ENCODE assay signal across 19 cellular contexts in genomic region chr16:30470632-30471007, GRCh38. TPM values are rescaled to one million over a fixed set of nuclear protein-coding genes. Genes with fewer than 3 reads are reported as not detected.
A peak's percentile ranks its signal among the peaks of the same experiment; 100 is the strongest.
DNase-seq lines count a peak whose midpoint lies in the region; ATAC-seq and TF ChIP-seq lines count a peak whose summit lies in the region.
"Had no signal": no experiment of that assay in that cellular context is flagged by ENCODE, and none has a peak within 500 bp of the region (broad histone marks: within the 10 kb centered on the region; RNA-seq: fewer than 3 reads in every experiment).

No MANE protein-coding gene starts in this region.

- DNase-seq in CD8-positive, alpha-beta memory T cell: no peak
- DNase-seq in Peyer's patch: no peak
- DNase-seq in effector memory CD4-positive, alpha-beta T cell: no peak
- no peak for DNase-seq in aorta
- no peak for DNase-seq in mucosa of gallbladder (ENCODE audit: low spot score)
- no peak for DNase-seq in NCI-H2029 (lab: John Stamatoyannopoulos, UW)
- DNase-seq: cortex of kidney, DMS79 treated with DMSO at 0.1 percent for 48 hours, MG63, NCI-H187 treated with DMSO at 0.1 percent for 48 hours, NCI-H510A, nephron progenitor cell had no signal

- H3K9me3 Mint-ChIP-seq in CD8-positive, alpha-beta memory T cell: peaks cover 0 to 3% (median 0%) of the 10 kb centered on the region in 5 donors

- peaks cover 45 to 86% (median 65%) of the 10 kb centered on the region in 10 experiments for H3K4me1 ChIP-seq in BLaER1 treated with 17β-estradiol and CSF1 and Interleukin-3, amounts not matched to agents 10 nM and 100 nM
- peaks cover 57% of the 10 kb centered on the region for H3K4me1 ChIP-seq in CD8-positive, alpha-beta memory T cell (ENCODE audit: insufficient read depth, low read length)
- H3K4me1 ChIP-seq in Peyer's patch (peaks cover 0 to 11% (median 3%) of the 10 kb centered on the region in 4 donors), aorta (ENCODE audit: control insufficient read depth in 1 of 2, insufficient read depth in 2 of 2, low read length in 2 of 2) (no peaks in the 10 kb centered on the region)
- peaks cover 39% of the 10 kb centered on the region for H3K4me1 ChIP-seq in effector memory CD4-positive, alpha-beta T cell (ENCODE audit: control insufficient read depth, insufficient read depth, low read length, poor library complexity, severe bottlenecking)

- CTCF ChIA-PET in CD8-positive, alpha-beta memory T cell (lab: Charles Lee): interaction anchor here (0.9 to 3.2 kb wide), 4 partner anchors 12 to 37 kb away, joined by 3 to 15 read pairs (median 3); no protein-coding TSS in a partner anchor

- ATAC-seq in aorta (ENCODE audit: low FRiP score) (no peak), GM19467 (IDR thresholded peaks at IDR 0.05; ENCODE audit: unreplicated experiment) (no peak)
- ATAC-seq: esophagus mucosa, Panc1, WTC11 had no signal

- no peak overlapping the region for H3K4me3 ChIP-seq in BLaER1 treated with 17β-estradiol and CSF1 and Interleukin-3, amounts not matched to agents 10 nM and 100 nM
- H3K4me3 ChIP-seq in CD8-positive, alpha-beta memory T cell (ENCODE audit: low read length): no peak overlapping the region
- H3K4me3 ChIP-seq in Peyer's patch (no peak overlapping the region), aorta (ENCODE audit: low read length in 2 of 2) (no peak overlapping the region)
- H3K4me3 ChIP-seq in effector memory CD4-positive, alpha-beta T cell (ENCODE audit: insufficient read depth, low read depth, low read length, poor library complexity, severe bottlenecking): no peak overlapping the region
- H3K4me3 ChIP-seq: MG63 had no signal

- no peaks in the 10 kb centered on the region for H3K27me3 Mint-ChIP-seq in CD8-positive, alpha-beta memory T cell

- no peak overlapping the region for H3K9ac ChIP-seq in BLaER1 treated with 17β-estradiol and CSF1 and Interleukin-3, amounts not matched to agents 10 nM and 100 nM

- H3K27me3 ChIP-seq in BLaER1 treated with 17β-estradiol and CSF1 and Interleukin-3, amounts not matched to agents 10 nM and 100 nM: peaks cover 0 to 64% (median 41%) of the 10 kb centered on the region in 11 experiments; a peak in 18 of 22 replicates
- no peaks in the 10 kb centered on the region for H3K27me3 ChIP-seq in CD8-positive, alpha-beta memory T cell (ENCODE audit: insufficient read depth, low read length, poor library complexity, severe bottlenecking)
- no peaks in the 10 kb centered on the region for H3K27me3 ChIP-seq in Peyer's patch
- H3K27me3 ChIP-seq in effector memory CD4-positive, alpha-beta T cell (replicated peaks; ENCODE audit: control insufficient read depth, insufficient read depth, low read length, poor library complexity, severe bottlenecking): no peaks in the 10 kb centered on the region
- H3K27me3 ChIP-seq in aorta (ENCODE audit: control insufficient read depth in 1 of 2, insufficient read depth in 2 of 2, low read length in 1 of 2): no peaks in the 10 kb centered on the region
- H3K27me3 ChIP-seq: MG63 had no signal

- POLR2A ChIA-PET in CD8-positive, alpha-beta memory T cell (lab: Charles Lee): interaction anchor here (1.0 to 4.9 kb wide), 3 partner anchors 12 to 101 kb away, joined by 7 to 102 read pairs (median 29); partner anchors contain the start of gene ZNF688

- H3K4me3 Mint-ChIP-seq in CD8-positive, alpha-beta memory T cell: peak overlapping the region in 5 of 7 donors; percentile 19 to 84 (median 63)
- H3K4me3 Mint-ChIP-seq: nephron progenitor cell, WTC11 had no signal

- H3K27ac ChIP-seq in BLaER1 treated with 17β-estradiol and CSF1 and Interleukin-3, amounts not matched to agents 10 nM and 100 nM: peak overlapping the region in 5 of 11 experiments; percentile 53 to 63 (median 57); a peak in 6 of 22 replicates
- no peak overlapping the region for H3K27ac ChIP-seq in CD8-positive, alpha-beta memory T cell (ENCODE audit: low read depth, low read length)
- H3K27ac ChIP-seq in Peyer's patch (peak overlapping the region; percentile 8 to 86 (median 38)), aorta (ENCODE audit: low read depth in 1 of 2, low read length in 2 of 2) (no peak overlapping the region)
- H3K27ac ChIP-seq in effector memory CD4-positive, alpha-beta T cell (ENCODE audit: insufficient read depth, low read length, poor library complexity, severe bottlenecking): peak overlapping the region; percentile 66

- peaks cover 45 to 70% (median 47%) of the 10 kb centered on the region in 3 donors for H3K4me1 Mint-ChIP-seq in CD8-positive, alpha-beta memory T cell
- H3K4me1 Mint-ChIP-seq: nephron progenitor cell, WTC11 had no signal

- TF ChIP-seq POLR2A in Peyer's patch (IDR thresholded peaks at IDR 0.05): no peak

- peak overlapping the region; percentile 69 to 100 (median 90); a peak in 20 of 22 replicates for H3K4me2 ChIP-seq in BLaER1 treated with 17β-estradiol and CSF1 and Interleukin-3, amounts not matched to agents 10 nM and 100 nM

- whole genome bisulfite sequencing in aorta, 2 donors: 85 to 87% methylated on average over 8 of the region's 8 CpGs

- H3K36me3 Mint-ChIP-seq in CD8-positive, alpha-beta memory T cell: peaks cover 6 to 33% (median 6%) of the 10 kb centered on the region in 3 donors
- H3K36me3 Mint-ChIP-seq: WTC11 had no signal

- H3K36me3 ChIP-seq in BLaER1 treated with 17β-estradiol and CSF1 and Interleukin-3, amounts not matched to agents 10 nM and 100 nM: peaks cover 0 to 15% (median 0%) of the 10 kb centered on the region in 11 experiments; a peak in 5 of 22 replicates
- H3K36me3 ChIP-seq in CD8-positive, alpha-beta memory T cell (ENCODE audit: insufficient read depth, low read length): peaks cover 5% of the 10 kb centered on the region
- H3K36me3 ChIP-seq in Peyer's patch (no peaks in the 10 kb centered on the region), aorta (ENCODE audit: control insufficient read depth in 1 of 2, insufficient read depth in 2 of 2, low read length in 1 of 2) (no peaks in the 10 kb centered on the region)
- peaks cover 5% of the 10 kb centered on the region for H3K36me3 ChIP-seq in effector memory CD4-positive, alpha-beta T cell (ENCODE audit: control insufficient read depth, insufficient read depth, low read length)
- H3K36me3 ChIP-seq: MG63 had no signal

- peaks cover 0 to 14% (median 0%) of the 10 kb centered on the region in 11 experiments; a peak in 3 of 22 replicates for H3K9me3 ChIP-seq in BLaER1 treated with 17β-estradiol and CSF1 and Interleukin-3, amounts not matched to agents 10 nM and 100 nM (replicated peaks in 1 of 11)
- H3K9me3 ChIP-seq in CD8-positive, alpha-beta memory T cell (ENCODE audit: low read length): no peaks in the 10 kb centered on the region
- no peaks in the 10 kb centered on the region for H3K9me3 ChIP-seq in Peyer's patch
- no peaks in the 10 kb centered on the region for H3K9me3 ChIP-seq in effector memory CD4-positive, alpha-beta T cell (ENCODE audit: control insufficient read depth, low read length)
- H3K9me3 ChIP-seq in aorta (ENCODE audit: control insufficient read depth, low read length): no peaks in the 10 kb centered on the region
- H3K9me3 ChIP-seq: MG63 had no signal

- H3K27ac Mint-ChIP-seq in CD8-positive, alpha-beta memory T cell: peak overlapping the region; percentile 26 to 99 (median 94)
- H3K27ac Mint-ChIP-seq: nephron progenitor cell, WTC11 had no signal

- H4K20me1 ChIP-seq in BLaER1 treated with 17β-estradiol and CSF1 and Interleukin-3, amounts not matched to agents 10 nM and 100 nM: peaks cover 0 to 13% (median 0%) of the 10 kb centered on the region in 11 experiments; a peak in 4 of 22 replicates

- TF ChIP-seq CTCF in Peyer's patch (IDR thresholded peaks at IDR 0.05): no peak

- intact Hi-C loops in aorta (cut with DNase I): no loop called here

RNA-seq across cellular contexts. Expression of gene ITGAL, which starts 1.9 kb away (rescaled TPM):
- 100 to 1,000 TPM; 333 to 363 TPM for total RNA-seq in CD8-positive, alpha-beta memory T cell
- polyA plus RNA-seq in CD8-positive, alpha-beta memory T cell: 256 TPM
- total RNA-seq in Peyer's patch: 10 to 100 TPM in 3 of 4 donors, 1 to 10 TPM in 1; 4.3 to 52.0 (median 13.0) TPM
- 10 to 100 TPM in 1 of 2 donors, 1 to 10 TPM in 1; 7.9 to 13.8 TPM for total RNA-seq in aorta
- 10 to 100 TPM in 1 of 2 donors, under 1 TPM in 1; 0.77 to 14.3 TPM for polyA plus RNA-seq in aorta
- 16.7 TPM for total RNA-seq in mucosa of gallbladder
- total RNA-seq: H4, lung microvascular endothelial cell had no signal

RNA-seq across cellular contexts. Expression of gene SEPHS2, which starts 24.9 kb away (rescaled TPM):
- total RNA-seq in CD8-positive, alpha-beta memory T cell: 10 to 100 TPM; 68.2 to 71.0 TPM
- 59.0 TPM for polyA plus RNA-seq in CD8-positive, alpha-beta memory T cell
- total RNA-seq in Peyer's patch: 100 to 1,000 TPM in 2 of 4 donors, 10 to 100 TPM in 2; 47.9 to 130 (median 106) TPM
- total RNA-seq in aorta: 10 to 100 TPM; 25.1 to 29.3 TPM
- polyA plus RNA-seq in aorta: 10 to 100 TPM; 25.2 to 52.3 TPM
- 112 TPM for total RNA-seq in mucosa of gallbladder

RNA-seq across cellular contexts. Expression of gene DCTPP1, which starts 40.8 kb away (rescaled TPM):
- 100 to 1,000 TPM; 174 to 175 TPM for total RNA-seq in CD8-positive, alpha-beta memory T cell
- 73.7 TPM for polyA plus RNA-seq in CD8-positive, alpha-beta memory T cell
- 10 to 100 TPM; 20.7 to 33.3 (median 27.6) TPM for total RNA-seq in Peyer's patch
- 10 to 100 TPM; 18.2 to 19.7 TPM for total RNA-seq in aorta
- 10 to 100 TPM; 16.6 to 36.3 TPM for polyA plus RNA-seq in aorta
- total RNA-seq in mucosa of gallbladder: 53.3 TPM

RNA-seq across cellular contexts. Expression of gene ZNF768, which starts 55.7 kb away (rescaled TPM):
- 10 to 100 TPM; 13.5 to 15.1 TPM for total RNA-seq in CD8-positive, alpha-beta memory T cell
- polyA plus RNA-seq in CD8-positive, alpha-beta memory T cell: 2.5 TPM
- total RNA-seq in Peyer's patch (10 to 100 TPM; 19.8 to 64.8 (median 54.1) TPM), aorta (10 to 100 TPM; 22.3 to 22.8 TPM), mucosa of gallbladder (61.1 TPM)
- polyA plus RNA-seq in aorta: 10 to 100 TPM; 29.9 to 40.2 TPM

Comparison
In these comparisons a context has a peak if more than half of its experiments do, and no peak if none do; other contexts are left out.
1. H3K27ac ChIP-seq: peak in Peyer's patch (4 of 4) and effector memory CD4-positive, alpha-beta T cell (single experiment); none in CD8-positive, alpha-beta memory T cell (single experiment) and aorta (0 of 2).
2. RNA of gene ITGAL, which starts 1.9 kb away (total RNA-seq): 333 to 363 TPM in CD8-positive, alpha-beta memory T cell; 16.7 TPM in mucosa of gallbladder (single experiment), 4.3 to 52.0 TPM in Peyer's patch and 7.9 to 13.8 TPM in aorta; every median in the first group is over 4 times any median in the second.